In genomic region chr2:145123606-145124005, GRCh38 we compare ENCODE assay signal across 1 cellular context.
TF ChIP-seq lines count a peak whose summit lies in the region.

No MANE protein-coding gene starts in this region.

TF ChIP-seq in HepG2, 621 proteins besides CTCF, POLR2A, EP300 and RAD21 (continued from another document):
- TF ChIP-seq ZHX1 (CRISPR knock-in tag; IDR thresholded peaks at IDR 0.05; ENCODE audit: low read depth): no peak
- TF ChIP-seq GATAD1 (CRISPR knock-in tag; IDR thresholded peaks at IDR 0.05): no peak
